ENCODE assay signal across 9 cellular contexts in the genomic region with DNA sequence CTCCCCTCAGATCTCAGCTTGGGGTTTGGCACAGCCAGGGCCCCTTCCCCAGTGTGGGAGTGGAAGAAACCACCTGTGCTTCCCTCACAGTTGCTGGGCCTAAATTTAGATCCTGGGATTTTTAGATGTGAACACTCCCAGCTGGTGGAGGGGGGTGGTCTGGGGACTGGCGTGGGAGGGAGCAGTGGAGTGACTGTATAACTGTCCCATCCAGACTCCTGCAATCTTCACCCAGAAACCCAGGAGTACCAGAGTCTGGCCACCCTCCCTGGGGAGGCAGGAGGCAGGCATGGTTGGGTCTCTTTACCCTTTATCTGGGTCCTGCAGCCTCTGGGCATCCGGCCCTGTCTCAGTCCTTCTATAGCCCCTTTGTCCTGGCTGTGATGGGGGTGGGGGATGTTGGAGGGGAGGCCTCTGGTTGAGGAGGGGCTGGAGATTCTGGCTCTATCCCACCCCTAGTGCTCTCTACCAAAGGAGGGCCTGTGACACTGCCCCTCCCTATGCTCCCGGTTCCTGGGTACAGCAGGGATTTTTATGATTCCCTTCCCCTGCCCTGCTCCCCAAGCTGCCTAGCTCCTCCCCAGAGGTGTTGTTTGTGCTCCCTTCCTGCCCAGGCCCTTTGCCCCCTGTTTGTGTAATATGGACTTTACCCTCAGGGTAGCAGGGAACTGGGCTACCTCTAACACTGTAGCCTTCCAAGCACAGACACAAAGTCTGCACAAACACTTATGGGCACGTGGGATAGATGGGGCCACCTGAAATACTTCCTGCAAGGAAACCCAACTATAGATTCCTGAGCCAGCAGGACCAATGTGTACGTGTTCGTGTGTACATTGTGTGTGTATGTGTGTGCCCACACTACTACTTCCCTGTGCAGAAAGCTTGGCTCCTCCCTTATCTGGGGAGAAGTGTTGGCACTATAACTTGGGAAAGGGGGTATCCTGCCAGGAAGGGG. TPM values are rescaled to one million over a fixed set of nuclear protein-coding genes. Genes with fewer than 3 reads are reported as not detected.
A peak's percentile ranks its signal among the peaks of the same experiment; 100 is the strongest.
DNase-seq lines count a peak whose midpoint lies in the region; ATAC-seq and TF ChIP-seq lines count a peak whose summit lies in the region.
"Had no signal": no experiment of that assay in that cellular context is flagged by ENCODE, and none has a peak within 500 bp of the region (broad histone marks: within the 10 kb centered on the region; RNA-seq: fewer than 3 reads in every experiment).

No MANE protein-coding gene starts in this region.

- POLR2A ChIA-PET in OCI-LY7 (lab: Charles Lee) = interaction anchor here (0.6 to 1.4 kb wide), 4 partner anchors 23 to 1094 kb away, joined by 3 to 6 read pairs (median 3); a partner anchor contains a TSS

- H3K36me3 ChIP-seq in H7 (replicated peaks; ENCODE audit: control insufficient read depth, insufficient read depth, low read length) = peaks cover 21% of the 10 kb centered on the region
- no peaks in the 10 kb centered on the region for H3K36me3 ChIP-seq in left lung
- H3K36me3 ChIP-seq in OCI-LY7 (ENCODE audit: insufficient read depth, low read length) = no peaks in the 10 kb centered on the region

- H2AFZ ChIP-seq in OCI-LY7 (ENCODE audit: low read length) = no peak overlapping the region

- in situ Hi-C loops in T47D (cut with HindIII; ENCODE audit: low pct_unique_long_range_greater_than_20kb, low sequenced_read_pairs) = no loop called here

- TF ChIP-seq CTCF in left lung (IDR thresholded peaks at IDR 0.05) (no peak), OCI-LY7 (conservative IDR thresholded peaks at IDR 0.05; ENCODE audit: low read length) (no peak)

- no peak overlapping the region for H3K4me2 ChIP-seq in OCI-LY7 (ENCODE audit: low read length)

- BruUV-seq in OCI-LY7 (replicated peaks; lab: Mats Ljungman, UMichigan) = no TSS peak

- H3K4me1 ChIP-seq in left lung (peaks cover 4 to 26% of the 10 kb centered on the region in 2 donors), OCI-LY7 (ENCODE audit: insufficient read depth, low read length, poor library complexity, severe bottlenecking) (peaks cover 16% of the 10 kb centered on the region)

- intact Hi-C loops in left lung (cut with DNase I) (no loop called here), OCI-LY7 (cut with micrococcal nuclease; ENCODE audit: unreplicated experiment) (no loop called here)

- H3K9me3 ChIP-seq in left lung (no peaks in the 10 kb centered on the region), OCI-LY7 (ENCODE audit: low read length) (no peaks in the 10 kb centered on the region)

- H3K27me3 ChIP-seq in H7 (ENCODE audit: control insufficient read depth, insufficient read depth, low read length) (no peaks in the 10 kb centered on the region), left lung (peaks cover 0 to 44% of the 10 kb centered on the region in 2 donors)

- ATAC-seq in left lung (no peak), GM21825 (IDR thresholded peaks at IDR 0.05; ENCODE audit: unreplicated experiment) (no peak), GM21381 (IDR thresholded peaks at IDR 0.05; ENCODE audit: unreplicated experiment) (no peak)

- H3K9me2 ChIP-seq in OCI-LY7 (ENCODE audit: insufficient read depth, low read length) = no peaks in the 10 kb centered on the region

- peak; percentile 30 for DNase-seq in H7
- DNase-seq in T47D (ENCODE audit: low read depth in 1 of 2, low spot score in 1 of 2) = peak; percentile 60 to 81
- DNase-seq in left lung = no peak
- DNase-seq in skeletal muscle cell (ENCODE audit: low read depth) = no peak
- DNase-seq in NCI-H1436 (lab: John Stamatoyannopoulos, UW) = no peak
- DNase-seq in OCI-LY7 (ENCODE audit: low spot score) = no peak
- DNase-seq: NCI-H2227 treated with DMSO at 0.1 percent for 48 hours had no signal

- H4K20me1 ChIP-seq in OCI-LY7 (ENCODE audit: insufficient read depth, low read length) = no peaks in the 10 kb centered on the region

- H3K4me3 ChIP-seq in H7 (ENCODE audit: insufficient read depth, low read depth, low read length) (peak overlapping the region; percentile 89), left lung (peak overlapping the region; percentile 41 to 55), skeletal muscle cell (ENCODE audit: low read depth, low read length) (peak overlapping the region; percentile 15), OCI-LY7 (ENCODE audit: low read depth, low read length, poor library complexity, severe bottlenecking) (no peak overlapping the region)

- H3K27ac ChIP-seq in left lung (peak overlapping the region; percentile 82 to 85), OCI-LY7 (ENCODE audit: low read depth, low read length, poor library complexity, severe bottlenecking) (no peak overlapping the region)

- CTCF ChIA-PET in OCI-LY7 (lab: Charles Lee; ENCODE audit: unreplicated experiment) = no interaction called here

- H3K79me2 ChIP-seq in OCI-LY7 (ENCODE audit: insufficient read depth, low read depth, low read length) = no peaks in the 10 kb centered on the region

RNA-seq across cellular contexts. Expression of a gene that starts 1.7 kb away (rescaled TPM):
- total RNA-seq in H7 (2014; rRNA removed; shearing (Covaris generic)) = 32.4 and 39.8 TPM in 2 replicates
- 10 to 100 TPM; 38.6 to 88.8 TPM for total RNA-seq in left lung
- total RNA-seq in OCI-LY7 (2014; rRNA removed; shearing (Covaris generic)) = not detected in 2 replicates
- 0.83 TPM in 1 of 2 replicates, not detected in the other for total RNA-seq in OCI-LY7 (2022)

RNA-seq across cellular contexts. Expression of a gene that starts 22.7 kb away (rescaled TPM):
- 273 and 282 TPM in 2 replicates for total RNA-seq in H7 (2014; rRNA removed; shearing (Covaris generic))
- total RNA-seq in left lung (100 to 1,000 TPM in 1 of 2 donors, 10 to 100 TPM in 1; 62.0 to 103 TPM), OCI-LY7 (2022) (280 and 289 TPM in 2 replicates)
- 358 and 437 TPM in 2 replicates for total RNA-seq in OCI-LY7 (2014; rRNA removed; shearing (Covaris generic))

RNA-seq across cellular contexts. Expression of a gene that starts 34.8 kb away (rescaled TPM):
- total RNA-seq in H7 (2014; rRNA removed; shearing (Covaris generic)) = 3,839 and 4,060 TPM in 2 replicates
- total RNA-seq in left lung (1,000 to 10,000 TPM; 3,023 to 3,157 TPM), OCI-LY7 (2022) (4,745 and 4,976 TPM in 2 replicates)
- 4,534 and 5,932 TPM in 2 replicates for total RNA-seq in OCI-LY7 (2014; rRNA removed; shearing (Covaris generic))

RNA-seq across cellular contexts. Expression of a gene that starts 36.4 kb away (rescaled TPM):
- total RNA-seq in H7 (2014; rRNA removed; shearing (Covaris generic)) = 8.2 and 11.3 TPM in 2 replicates
- total RNA-seq in left lung = 1 to 10 TPM; 6.0 to 8.7 TPM
- total RNA-seq in OCI-LY7 (2014; rRNA removed; shearing (Covaris generic)) = 11.9 and 12.6 TPM in 2 replicates
- total RNA-seq in OCI-LY7 (2022) = 15.8 and 16.5 TPM in 2 replicates

RNA-seq across cellular contexts. Expression of a gene that starts 40.0 kb away (rescaled TPM):
- total RNA-seq in H7 (2014; rRNA removed; shearing (Covaris generic)) = 830 and 1,197 TPM in 2 replicates
- total RNA-seq in left lung = 10 to 100 TPM; 37.9 to 43.1 TPM
- 306 and 600 TPM in 2 replicates for total RNA-seq in OCI-LY7 (2014; rRNA removed; shearing (Covaris generic))
- total RNA-seq in OCI-LY7 (2022) = 74.6 and 79.1 TPM in 2 replicates

Comparison
In these comparisons a context has a peak if more than half of its experiments do, and no peak if none do; other contexts are left out.
1. DNase-seq: peak in H7 (single experiment) and T47D (2 of 2); none in left lung (0 of 2), skeletal muscle cell (single experiment), NCI-H1436 (single experiment) and OCI-LY7 (single experiment).
2. RNA of a gene that starts 1.7 kb away (total RNA-seq): 38.6 to 88.8 TPM in left lung and 32.4 to 39.8 TPM in H7; 0.83 TPM in OCI-LY7; every median in the first group is over 10 times any median in the second.